In genomic region chr1:116886532-116886931, GRCh38 we compare ENCODE assay signal across 17 cellular contexts. TPM values are rescaled to one million over a fixed set of nuclear protein-coding genes. Genes with fewer than 3 reads are reported as not detected.
A peak's percentile ranks its signal among the peaks of the same experiment; 100 is the strongest.
DNase-seq lines count a peak whose midpoint lies in the region; TF ChIP-seq lines count a peak whose summit lies in the region.
"Had no signal": no experiment of that assay in that cellular context is flagged by ENCODE, and none has a peak within 500 bp of the region (broad histone marks: within the 10 kb centered on the region; RNA-seq: fewer than 3 reads in every experiment).

No MANE protein-coding gene starts in this region.

- no TSS peak for BruUV-seq in mammary epithelial cell (replicated peaks; lab: Mats Ljungman, UMichigan)

- no peak overlapping the region for H3K27ac Mint-ChIP-seq in activated naive CD4-positive, alpha-beta T cell treated with anti-CD3 and anti-CD28 coated beads for 36 hours
- H3K27ac Mint-ChIP-seq: activated naive CD4-positive, alpha-beta T cell treated with anti-CD3 and anti-CD28 coated beads, Interleukin-2, amount 50 U/mL, for 24 hours; neural progenitor cell had no signal

- H3K9ac ChIP-seq in mammary epithelial cell (ENCODE audit: insufficient read depth, low read length): peak overlapping the region; percentile 36
- H3K9ac ChIP-seq: neural progenitor cell had no signal

- H4K20me1 ChIP-seq in mammary epithelial cell (ENCODE audit: insufficient read depth, low read length): no peaks in the 10 kb centered on the region

- intact Hi-C loops in mammary epithelial cell (cut with micrococcal nuclease): loop anchor here (1.0 kb wide), 1 partner anchor 21 kb away; no protein-coding TSS in a partner anchor
- intact Hi-C loops in activated naive CD4-positive, alpha-beta T cell treated with anti-CD3 and anti-CD28 coated beads for 36 hours (cut with micrococcal nuclease): no loop called here

- H3K4me1 Mint-ChIP-seq in activated naive CD4-positive, alpha-beta T cell treated with anti-CD3 and anti-CD28 coated beads for 36 hours (ENCODE audit: low read depth): peaks cover 13% of the 10 kb centered on the region
- H3K4me1 Mint-ChIP-seq: activated naive CD4-positive, alpha-beta T cell treated with anti-CD3 and anti-CD28 coated beads, Interleukin-2, amount 50 U/mL, for 24 hours had no signal

- in situ Hi-C loops in mammary epithelial cell (cut with MboI; ENCODE audit: low sequenced_read_pairs in 2 of 2): no loop called here

- peaks cover 15% of the 10 kb centered on the region for H3K4me1 ChIP-seq in mammary epithelial cell (ENCODE audit: insufficient read depth, low read length)
- H3K4me1 ChIP-seq: breast epithelium, gastrocnemius medialis, neural progenitor cell had no signal

- H3K4me3 Mint-ChIP-seq in activated naive CD4-positive, alpha-beta T cell treated with anti-CD3 and anti-CD28 coated beads for 36 hours: no peak overlapping the region
- H3K4me3 Mint-ChIP-seq: activated naive CD4-positive, alpha-beta T cell treated with anti-CD3 and anti-CD28 coated beads, Interleukin-2, amount 50 U/mL, for 24 hours; neural progenitor cell had no signal

- H3K36me3 ChIP-seq in mammary epithelial cell (ENCODE audit: insufficient read depth, low read length): no peaks in the 10 kb centered on the region
- H3K36me3 ChIP-seq: breast epithelium, gastrocnemius medialis, neural progenitor cell had no signal

- no peaks in the 10 kb centered on the region for H3K27me3 ChIP-seq in mammary epithelial cell (ENCODE audit: insufficient read depth, low read length)
- H3K27me3 ChIP-seq: breast epithelium, gastrocnemius medialis, neural progenitor cell had no signal

- H3K27me3 Mint-ChIP-seq in activated naive CD4-positive, alpha-beta T cell treated with anti-CD3 and anti-CD28 coated beads for 36 hours (ENCODE audit: low read depth): no peaks in the 10 kb centered on the region
- H3K27me3 Mint-ChIP-seq: activated naive CD4-positive, alpha-beta T cell treated with anti-CD3 and anti-CD28 coated beads, Interleukin-2, amount 50 U/mL, for 24 hours had no signal

- H3K4me2 ChIP-seq in mammary epithelial cell (ENCODE audit: insufficient read depth, low read depth, low read length): peak overlapping the region; percentile 50
- H3K4me2 ChIP-seq: neural progenitor cell had no signal

- DNase-seq in HK-2 (ENCODE audit: unreplicated experiment) (peak; percentile 24), mammary epithelial cell (peak; percentile 98), glomerular endothelial cell (ENCODE audit: extremely low read depth, low read depth, low spot score) (peak; percentile 66), skeletal muscle cell (ENCODE audit: low read depth) (peak; percentile 60), LoVo (ENCODE audit: low spot score) (no peak)
- no peak for DNase-seq in activated effector memory CD4-positive, alpha-beta T cell treated with anti-CD3 and anti-CD28 coated beads, Interleukin-2, amount 50 U/mL, for 16 hours
- no peak for DNase-seq in activated naive CD4-positive, alpha-beta T cell treated with anti-CD3 and anti-CD28 coated beads for 36 hours
- no peak for DNase-seq in activated T-cell treated with anti-CD3 and anti-CD28 coated beads, Interleukin-2, amount 50 U/mL, for 1 hour
- DNase-seq: activated CD4-positive, CD25-positive, alpha-beta regulatory T cell treated with anti-CD3 and anti-CD28 coated beads, Interleukin-2, amount 50 U/mL, for 72 hours; gastrocnemius medialis; GF-D8; NCI-H146; NCI-H446 treated with DMSO at 0.1 percent for 48 hours; retina had no signal

- WGBS in mammary epithelial cell (ENCODE audit: low coverage, missing lambda C conversion rate): 0% methylated on average over 1 of the region's 1 CpG

- no peaks in the 10 kb centered on the region for H3K36me3 Mint-ChIP-seq in activated naive CD4-positive, alpha-beta T cell treated with anti-CD3 and anti-CD28 coated beads for 36 hours (ENCODE audit: low read depth)
- H3K36me3 Mint-ChIP-seq: neural progenitor cell had no signal

- TF ChIP-seq CTCF in mammary epithelial cell (conservative IDR thresholded peaks at IDR 0.05 in 1 of 2, IDR thresholded peaks at IDR 0.05 in 1 of 2; ENCODE audit: extremely low read depth in 1 of 2, insufficient read depth in 1 of 2, low read depth in 1 of 2, low read length in 2 of 2): no peak

- CTCF ChIA-PET in mammary epithelial cell (lab: Charles Lee; ENCODE audit: low non-redundant PET): no interaction called here
- CTCF ChIA-PET in activated naive CD4-positive, alpha-beta T cell treated with anti-CD3 and anti-CD28 coated beads for 36 hours (lab: Charles Lee): interaction anchor here (0.6 to 1.6 kb wide), 5 partner anchors 9 to 161 kb away, joined by 3 to 5 read pairs (median 3); no protein-coding TSS in a partner anchor

- H3K4me3 ChIP-seq in mammary epithelial cell (replicated peaks in 1 of 3; ENCODE audit: insufficient read depth in 1 of 3, low read depth in 2 of 3, low read length in 3 of 3) (no peak overlapping the region), skeletal muscle cell (ENCODE audit: low read depth, low read length) (no peak overlapping the region)
- H3K4me3 ChIP-seq: breast epithelium, gastrocnemius medialis, neural progenitor cell had no signal

- dilution Hi-C loops in mammary epithelial cell (cut with HindIII; ENCODE audit: low sequenced_read_pairs): no loop called here

- no peaks in the 10 kb centered on the region for H3K9me3 ChIP-seq in mammary epithelial cell (replicated peaks; ENCODE audit: insufficient read depth, low read length)
- H3K9me3 ChIP-seq: breast epithelium, gastrocnemius medialis had no signal

- no peaks in the 10 kb centered on the region for H3K9me3 Mint-ChIP-seq in activated naive CD4-positive, alpha-beta T cell treated with anti-CD3 and anti-CD28 coated beads for 36 hours
- H3K9me3 Mint-ChIP-seq: activated naive CD4-positive, alpha-beta T cell treated with anti-CD3 and anti-CD28 coated beads, Interleukin-2, amount 50 U/mL, for 24 hours; neural progenitor cell had no signal

- no peaks in the 10 kb centered on the region for H3K79me2 ChIP-seq in mammary epithelial cell (ENCODE audit: insufficient read depth, low read length)

- peak overlapping the region; percentile 79 for H3K27ac ChIP-seq in mammary epithelial cell (ENCODE audit: insufficient read depth, low read depth, low read length)
- H3K27ac ChIP-seq: gastrocnemius medialis, neural progenitor cell had no signal

- peak overlapping the region; percentile 82 for H2AFZ ChIP-seq in mammary epithelial cell (ENCODE audit: low read depth, low read length)
- H2AFZ ChIP-seq: neural progenitor cell had no signal

RNA-seq across cellular contexts. Expression of gene PTGFRN, which starts 23.2 kb away (rescaled TPM):
- total RNA-seq in mammary epithelial cell (100 to 1,000 TPM; 143 to 150 TPM), glomerular endothelial cell (86.9 and 92.3 TPM in 2 replicates)
- 79.4 TPM for polyA plus RNA-seq in mammary epithelial cell
- 147 TPM for polyA minus RNA-seq in mammary epithelial cell
- total RNA-seq in activated naive CD4-positive, alpha-beta T cell treated with anti-CD3 and anti-CD28 coated beads for 36 hours: 10 to 100 TPM; 24.0 to 28.0 TPM

Comparison
In these comparisons a context has a peak if more than half of its experiments do, and no peak if none do; other contexts are left out.
1. DNase-seq: peak in HK-2 (single experiment), mammary epithelial cell (single experiment), glomerular endothelial cell (single experiment) and skeletal muscle cell (single experiment); none in activated effector memory CD4-positive, alpha-beta T cell treated with anti-CD3 and anti-CD28 coated beads, Interleukin-2, amount 50 U/mL, for 16 hours (single experiment), LoVo (single experiment), activated naive CD4-positive, alpha-beta T cell treated with anti-CD3 and anti-CD28 coated beads for 36 hours (single experiment) and activated T-cell treated with anti-CD3 and anti-CD28 coated beads, Interleukin-2, amount 50 U/mL, for 1 hour (single experiment).